26 cellular contexts compared by ENCODE assay signal in genomic region chr6:30847971-30848441, GRCh38. TPM values are rescaled to one million over a fixed set of nuclear protein-coding genes. Genes with fewer than 3 reads are reported as not detected.
DNase-seq lines count a peak whose midpoint lies in the region; ATAC-seq and TF ChIP-seq lines count a peak whose summit lies in the region.
"Had no signal": no experiment of that assay in that cellular context is flagged by ENCODE, and none has a peak within 500 bp of the region (broad histone marks: within the 10 kb centered on the region; RNA-seq: fewer than 3 reads in every experiment).

No MANE protein-coding gene starts in this region.

- no peak overlapping the region for H3K14ac ChIP-seq in mesenchymal stem cell (ENCODE audit: low read length in 2 of 2)

- WGBS in mesenchymal stem cell: 51% methylated on average over 9 of the region's 9 CpGs

- no peak overlapping the region for H3K18ac ChIP-seq in mesenchymal stem cell (ENCODE audit: low read depth in 1 of 2, low read length in 2 of 2)

- H3K27me3 Mint-ChIP-seq in activated naive CD4-positive, alpha-beta T cell treated with anti-CD3 and anti-CD28 coated beads, Interleukin-2, amount 50 U/mL, for 24 hours: no peaks in the 10 kb centered on the region
- H3K27me3 Mint-ChIP-seq: activated T-cell treated with anti-CD3 and anti-CD28 coated beads, Interleukin-2, amount 50 U/mL, for 24 hours; naive thymus-derived CD4-positive, alpha-beta T cell had no signal

- H3K4me1 Mint-ChIP-seq in activated naive CD4-positive, alpha-beta T cell treated with anti-CD3 and anti-CD28 coated beads, Interleukin-2, amount 50 U/mL, for 24 hours: peaks cover 25% of the 10 kb centered on the region
- H3K4me1 Mint-ChIP-seq: memory B cell had no signal

- H3K4me3 ChIP-seq in mesenchymal stem cell (ENCODE audit: insufficient read depth in 1 of 2, low read depth in 1 of 2, low read length in 2 of 2): no peak overlapping the region
- H3K4me3 ChIP-seq: heart left ventricle, pancreas had no signal

- no peak overlapping the region for H2BK15ac ChIP-seq in mesenchymal stem cell (ENCODE audit: low read depth, poor library complexity, severe bottlenecking)

- peak overlapping the region; percentile 34 for H2AK5ac ChIP-seq in mesenchymal stem cell (ENCODE audit: low read length, severe bottlenecking)

- no peak overlapping the region for H3K4me2 ChIP-seq in mesenchymal stem cell (ENCODE audit: low read length, poor library complexity, severe bottlenecking)

- H2BK12ac ChIP-seq in mesenchymal stem cell (ENCODE audit: low read length in 2 of 2): no peak overlapping the region

- peak overlapping the region; percentile 35 for H3K27ac Mint-ChIP-seq in activated naive CD4-positive, alpha-beta T cell treated with anti-CD3 and anti-CD28 coated beads, Interleukin-2, amount 50 U/mL, for 24 hours
- H3K27ac Mint-ChIP-seq in activated naive CD4-positive, alpha-beta T cell treated with anti-CD3 and anti-CD28 coated beads, Interleukin-2, amount 50 U/mL, for 72 hours: no peak overlapping the region
- H3K27ac Mint-ChIP-seq: activated naive CD4-positive, alpha-beta T cell treated with anti-CD3 and anti-CD28 coated beads for 36 hours; activated T-cell treated with anti-CD3 and anti-CD28 coated beads, Interleukin-2, amount 50 U/mL, for 24 hours; CD8-positive, alpha-beta memory T cell; dendritic cell treated with granulocyte-macrophage colony-stimulating factor and Interleukin-4, amounts not matched to agents 40 ng/mL and 50 ng/mL, for 4 days; HFFc6; memory B cell had no signal

- H2BK5ac ChIP-seq in mesenchymal stem cell (ENCODE audit: low read depth, low read length, poor library complexity, severe bottlenecking): no peak overlapping the region

- no peak for DNase-seq in activated naive CD4-positive, alpha-beta T cell treated with anti-CD3 and anti-CD28 coated beads, Interleukin-2, amount 50 U/mL, for 72 hours (ENCODE audit: low spot score in 2 of 2)
- peak; percentile 9 to 34 for DNase-seq in foreskin keratinocyte
- DNase-seq in mesenchymal stem cell: no peak
- DNase-seq in AML-193 (lab: John Stamatoyannopoulos, UW): no peak
- no peak for DNase-seq in hypothalamus (lab: John Stamatoyannopoulos, UW)
- no peak for DNase-seq in SKM-1 (lab: John Stamatoyannopoulos, UW; ENCODE audit: unreplicated experiment)
- DNase-seq: 8988T; activated CD8-positive, alpha-beta memory T cell treated with anti-CD3 and anti-CD28 coated beads for 24 hours; activated naive CD4-positive, alpha-beta T cell treated with anti-CD3 and anti-CD28 coated beads for 36 hours; activated T-cell treated with anti-CD3 and anti-CD28 coated beads, Interleukin-2, amount 50 U/mL, for 24 hours; anterior cingulate cortex; CD8-positive, alpha-beta memory T cell; heart left ventricle; HFFc6; Kasumi-1; naive thymus-derived CD4-positive, alpha-beta T cell; NCI-H1092; NCI-H2029 treated with DMSO at 0.1 percent for 48 hours; NCI-H446; PC-3; SHP77 had no signal

- no peak overlapping the region for H3K4me3 Mint-ChIP-seq in activated naive CD4-positive, alpha-beta T cell treated with anti-CD3 and anti-CD28 coated beads, Interleukin-2, amount 50 U/mL, for 24 hours
- H3K4me3 Mint-ChIP-seq: activated naive CD4-positive, alpha-beta T cell treated with anti-CD3 and anti-CD28 coated beads for 36 hours; activated T-cell treated with anti-CD3 and anti-CD28 coated beads, Interleukin-2, amount 50 U/mL, for 24 hours; CD8-positive, alpha-beta memory T cell; dendritic cell treated with granulocyte-macrophage colony-stimulating factor and Interleukin-4, amounts not matched to agents 40 ng/mL and 50 ng/mL, for 4 days; HFFc6; memory B cell; naive thymus-derived CD4-positive, alpha-beta T cell had no signal

- H3K27ac ChIP-seq in foreskin keratinocyte: no peak overlapping the region
- no peak overlapping the region for H3K27ac ChIP-seq in mesenchymal stem cell (ENCODE audit: low read length, poor library complexity, severe bottlenecking)
- H3K27ac ChIP-seq: heart left ventricle, pancreas had no signal

- H2AFZ ChIP-seq in mesenchymal stem cell (ENCODE audit: low read depth, low read length): no peak overlapping the region

- no peaks in the 10 kb centered on the region for H3K36me3 ChIP-seq in mesenchymal stem cell (ENCODE audit: control insufficient read depth in 1 of 2, insufficient read depth in 2 of 2, low read depth in 1 of 2, low read length in 2 of 2)
- H3K36me3 ChIP-seq: heart left ventricle, pancreas had no signal

- H2BK120ac ChIP-seq in mesenchymal stem cell (ENCODE audit: low read depth, low read length): no peak overlapping the region

- H3K4me1 ChIP-seq in foreskin keratinocyte (peaks cover 15% of the 10 kb centered on the region), mesenchymal stem cell (ENCODE audit: control insufficient read depth, insufficient read depth, low read depth, low read length) (peaks cover 11% of the 10 kb centered on the region)
- H3K4me1 ChIP-seq: pancreas had no signal

- no peaks in the 10 kb centered on the region for H3K9me3 Mint-ChIP-seq in activated naive CD4-positive, alpha-beta T cell treated with anti-CD3 and anti-CD28 coated beads, Interleukin-2, amount 50 U/mL, for 24 hours
- H3K9me3 Mint-ChIP-seq in activated naive CD4-positive, alpha-beta T cell treated with anti-CD3 and anti-CD28 coated beads, Interleukin-2, amount 50 U/mL, for 72 hours: peaks cover 11 to 22% of the 10 kb centered on the region in 2 donors

- no peaks in the 10 kb centered on the region for H3K79me1 ChIP-seq in mesenchymal stem cell (replicated peaks; ENCODE audit: low read length, poor library complexity, severe bottlenecking)

- no peak for ATAC-seq in activated naive CD4-positive, alpha-beta T cell treated with anti-CD3 and anti-CD28 coated beads, Interleukin-2, amount 50 U/mL, for 72 hours
- peak; percentile 67 for ATAC-seq in foreskin keratinocyte
- no peak for ATAC-seq in GM19397 (IDR thresholded peaks at IDR 0.05; ENCODE audit: unreplicated experiment)
- ATAC-seq: heart left ventricle; naive thymus-derived CD4-positive, alpha-beta T cell; pancreas; PC-3 had no signal

- no peak overlapping the region for H4K8ac ChIP-seq in mesenchymal stem cell (ENCODE audit: low read length)

- H3K9me3 ChIP-seq in mesenchymal stem cell (ENCODE audit: control insufficient read depth, low read length): peaks cover 7% of the 10 kb centered on the region
- H3K9me3 ChIP-seq: pancreas had no signal

- H3K23ac ChIP-seq in mesenchymal stem cell (ENCODE audit: low read length in 2 of 2): no peak overlapping the region

- H3K9ac ChIP-seq in mesenchymal stem cell (ENCODE audit: low read length): no peak overlapping the region

- H3K27me3 ChIP-seq in foreskin keratinocyte: no peaks in the 10 kb centered on the region
- peaks cover 0 to 19% of the 10 kb centered on the region in 2 experiments for H3K27me3 ChIP-seq in mesenchymal stem cell (ENCODE audit: control insufficient read depth in 1 of 2, insufficient read depth in 1 of 2, low read length in 2 of 2)
- H3K27me3 ChIP-seq: heart left ventricle, pancreas had no signal

- TF ChIP-seq CTCF in foreskin keratinocyte (conservative IDR thresholded peaks at IDR 0.05): no peak

- H4K91ac ChIP-seq in mesenchymal stem cell (ENCODE audit: low read length): no peak overlapping the region

- H3K4ac ChIP-seq in mesenchymal stem cell (ENCODE audit: low read depth in 1 of 2, low read length in 2 of 2): no peak overlapping the region

- peaks cover 4% of the 10 kb centered on the region for H3K36me3 Mint-ChIP-seq in activated naive CD4-positive, alpha-beta T cell treated with anti-CD3 and anti-CD28 coated beads, Interleukin-2, amount 50 U/mL, for 24 hours
- H3K36me3 Mint-ChIP-seq in activated naive CD4-positive, alpha-beta T cell treated with anti-CD3 and anti-CD28 coated beads, Interleukin-2, amount 50 U/mL, for 72 hours: peaks cover 17 to 25% of the 10 kb centered on the region in 2 donors

RNA-seq across cellular contexts. Expression of gene DDR1, which starts 36.3 kb away (rescaled TPM):
- total RNA-seq in activated naive CD4-positive, alpha-beta T cell treated with anti-CD3 and anti-CD28 coated beads, Interleukin-2, amount 50 U/mL, for 72 hours: 10 to 100 TPM; 15.2 to 20.7 TPM
- total RNA-seq in foreskin keratinocyte: 211 and 243 TPM in 2 replicates
- polyA plus RNA-seq in foreskin keratinocyte: 138 and 147 TPM in 2 replicates
- 20.0 TPM for polyA plus RNA-seq in mesenchymal stem cell (2013, experiment 1 of 2)
- polyA plus RNA-seq in mesenchymal stem cell (2013, experiment 2 of 2): 21.0 TPM

Comparison
In these comparisons a context has a peak if more than half of its experiments do, and no peak if none do; other contexts are left out.
1. DNase-seq: peak in foreskin keratinocyte (2 of 2); none in activated naive CD4-positive, alpha-beta T cell treated with anti-CD3 and anti-CD28 coated beads, Interleukin-2, amount 50 U/mL, for 72 hours (0 of 2), mesenchymal stem cell (single experiment), AML-193 (0 of 2), hypothalamus (0 of 51) and SKM-1 (single experiment).